Comparison of ENCODE assay signal across 26 cellular contexts in the genomic region with DNA sequence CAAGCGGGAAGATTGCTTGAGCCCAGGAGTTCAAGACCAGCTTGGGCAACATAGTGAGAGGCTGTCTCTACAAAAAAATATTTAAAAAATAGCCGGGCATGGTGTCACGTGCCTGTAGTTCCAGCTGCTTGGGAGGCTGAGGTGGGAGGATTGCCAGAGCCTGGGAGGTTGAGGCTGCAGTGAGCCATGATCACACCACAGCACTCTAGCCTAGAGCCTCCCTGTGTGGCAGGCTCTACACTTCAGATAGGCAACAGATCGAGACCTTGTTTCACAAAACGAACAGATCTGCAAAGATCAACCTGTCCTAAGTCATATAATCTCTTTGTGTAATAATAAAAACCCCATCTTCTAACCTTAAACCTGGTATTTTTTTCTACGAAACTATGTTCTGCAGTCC.
"Had no signal": no experiment of that assay in that cellular context is flagged by ENCODE, and none has a peak within 500 bp of the region (broad histone marks: within the 10 kb centered on the region; RNA-seq: fewer than 3 reads in every experiment).

No MANE protein-coding gene starts in this region.

- H3K27ac ChIP-seq: body of pancreas, Peyer's patch, RWPE1, SJCRH30 had no signal

- H3K36me3 ChIP-seq: SJCRH30 had no signal

- FAIRE-seq: bronchial epithelial cell had no signal

- H3K9me3 Mint-ChIP-seq: activated CD8-positive, alpha-beta T cell treated with anti-CD3 and anti-CD28 coated beads for 36 hours; activated naive CD4-positive, alpha-beta T cell treated with anti-CD3 and anti-CD28 coated beads, Interleukin-2, amount 50 U/mL, for 24 hours had no signal

- H3K27me3 ChIP-seq: ascending aorta, body of pancreas, Peyer's patch, SJCRH30 had no signal

- DNase-seq: activated CD4-positive, alpha-beta T cell treated with anti-CD3 and anti-CD28 coated beads for 4 hours; activated CD8-positive, alpha-beta memory T cell treated with anti-CD3 and anti-CD28 coated beads, Interleukin-2, amount 50 U/mL, for 48 hours; activated CD8-positive, alpha-beta T cell treated with anti-CD3 and anti-CD28 coated beads for 36 hours; activated effector memory CD4-positive, alpha-beta T cell treated with Interleukin-2 at 50 U/mL for 16 hours; activated naive CD4-positive, alpha-beta T cell; activated T-cell treated with anti-CD3 and anti-CD28 coated beads, Interleukin-2, amount 50 U/mL, for 1 hour; amniotic stem cell; body of pancreas; central memory CD4-positive, alpha-beta T cell; MM.1S; NCI-H1105 treated with DMSO at 0.1 percent for 48 hours; NCI-H1436 treated with DMSO at 0.1 percent for 48 hours; NCI-H187; NCI-H2081 treated with DMSO at 0.1 percent for 48 hours; NCI-H446; NCI-H524; Peyer's patch; Right ventricle myocardium superior; SJCRH30; SW 1271 had no signal

- H3K27me3 Mint-ChIP-seq: activated CD8-positive, alpha-beta T cell treated with anti-CD3 and anti-CD28 coated beads for 36 hours; activated naive CD4-positive, alpha-beta T cell treated with anti-CD3 and anti-CD28 coated beads, Interleukin-2, amount 50 U/mL, for 24 hours had no signal

- H3K4me3 ChIP-seq: ascending aorta, body of pancreas, Peyer's patch, SJCRH30 had no signal

- H3K4me3 Mint-ChIP-seq: activated CD8-positive, alpha-beta T cell treated with anti-CD3 and anti-CD28 coated beads for 36 hours; activated naive CD4-positive, alpha-beta T cell treated with anti-CD3 and anti-CD28 coated beads, Interleukin-2, amount 50 U/mL, for 24 hours had no signal

- H3K4me1 ChIP-seq: Peyer's patch, SJCRH30 had no signal

- H3K9me3 ChIP-seq: ascending aorta, body of pancreas, Peyer's patch, SJCRH30 had no signal

- ATAC-seq: activated CD4-positive, CD25-positive, alpha-beta regulatory T cell treated with anti-CD3 and anti-CD28 coated beads, Interleukin-2, amount 50 U/mL, for 24 hours; activated CD8-positive, alpha-beta T cell treated with anti-CD3 and anti-CD28 coated beads for 36 hours; body of pancreas; SK-N-SH treated with all-trans-retinoic acid at 6 μM for 48 hours had no signal

- H3K27ac Mint-ChIP-seq: activated CD8-positive, alpha-beta T cell treated with anti-CD3 and anti-CD28 coated beads for 36 hours; activated naive CD4-positive, alpha-beta T cell treated with anti-CD3 and anti-CD28 coated beads, Interleukin-2, amount 50 U/mL, for 24 hours had no signal
